In the genomic region with DNA sequence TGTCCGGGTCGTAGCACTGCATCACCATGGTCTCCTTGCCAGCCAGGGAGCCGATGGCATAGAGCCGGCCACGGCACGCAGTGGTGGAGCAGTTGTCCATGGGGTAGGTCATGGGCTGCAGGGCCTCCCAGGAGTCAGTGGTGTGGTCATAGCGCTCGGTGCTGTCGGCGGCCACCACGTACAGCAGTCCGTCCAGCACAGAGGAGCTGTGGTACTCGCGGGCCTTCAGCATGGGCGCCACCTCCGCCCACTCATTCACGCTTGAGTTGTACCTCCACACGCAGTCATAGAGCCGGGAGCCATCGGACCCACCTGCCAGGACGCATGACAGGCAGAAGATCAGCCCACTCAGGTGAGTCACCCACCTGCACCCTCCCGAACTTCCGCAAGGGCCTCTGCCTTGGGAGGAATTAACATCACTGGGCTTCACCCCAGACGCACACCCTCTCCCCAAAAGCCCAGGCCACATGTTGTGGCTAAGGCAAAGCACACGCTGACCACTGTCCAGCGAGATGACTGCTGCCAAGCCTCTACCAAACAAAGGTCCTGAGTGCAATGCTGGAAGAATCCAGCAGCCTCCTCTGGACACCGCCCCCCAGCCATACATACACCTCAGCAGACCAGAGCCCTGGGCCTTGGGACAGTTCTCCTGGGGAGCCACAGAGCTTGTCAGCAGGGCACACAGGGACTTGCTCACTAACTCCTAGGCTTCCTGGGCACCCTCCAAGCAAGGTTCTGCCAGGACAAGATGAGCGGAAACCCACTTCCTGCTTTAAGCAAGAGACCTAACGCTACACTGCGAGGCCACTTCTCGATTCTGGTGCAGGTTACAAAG, we compare ENCODE assay signal across 9 cellular contexts. TPM values are rescaled to one million over a fixed set of nuclear protein-coding genes. Genes with fewer than 3 reads are reported as not detected.
A peak's percentile ranks its signal among the peaks of the same experiment; 100 is the strongest.
DNase-seq lines count a peak whose midpoint lies in the region; ATAC-seq, FAIRE-seq and TF ChIP-seq lines count a peak whose summit lies in the region.
"Had no signal": no experiment of that assay in that cellular context is flagged by ENCODE, and none has a peak within 500 bp of the region (broad histone marks: within the 10 kb centered on the region; RNA-seq: fewer than 3 reads in every experiment).

No MANE protein-coding gene starts in this region.

- peak overlapping the region; percentile 93 for H3K4me3 Mint-ChIP-seq in activated CD8-positive, alpha-beta T cell treated with anti-CD3 and anti-CD28 coated beads for 36 hours

- H3K27ac ChIP-seq in esophagus (ENCODE audit: low read depth in 2 of 2, low read length in 1 of 2): peak overlapping the region; percentile 97

- H3K4me1 Mint-ChIP-seq in activated CD8-positive, alpha-beta T cell treated with anti-CD3 and anti-CD28 coated beads for 36 hours (ENCODE audit: low read depth): peaks cover 36% of the 10 kb centered on the region

- CTCF ChIA-PET in activated CD8-positive, alpha-beta T cell treated with anti-CD3 and anti-CD28 coated beads for 36 hours (lab: Charles Lee): interaction anchor here (0.9 to 2.8 kb wide), 9 partner anchors 11 to 47 kb away, joined by 3 to 11 read pairs (median 5); partner anchors contain the start of genes NOL9 and ZBTB48

- peak; percentile 59 for DNase-seq in KBM-7
- DNase-seq in activated CD8-positive, alpha-beta T cell treated with anti-CD3 and anti-CD28 coated beads for 36 hours: peak; percentile 84
- peak; percentile 51 for DNase-seq in renal cortical epithelial cell (ENCODE audit: low read depth)
- DNase-seq in frontal cortex (ENCODE audit: low spot score in 2 of 2): no peak

- H3K9me3 ChIP-seq in esophagus (ENCODE audit: control insufficient read depth in 2 of 2, insufficient read depth in 1 of 2, low read depth in 1 of 2, low read length in 1 of 2): no peaks in the 10 kb centered on the region

- H3K4me3 ChIP-seq in esophagus (ENCODE audit: low read depth in 1 of 2, low read length in 2 of 2): peak overlapping the region; percentile 46 to 98

- 39 to 50% methylated on average over 31 of the region's 31 CpGs for WGBS in esophagus, 2 donors

- H3K27me3 Mint-ChIP-seq in activated CD8-positive, alpha-beta T cell treated with anti-CD3 and anti-CD28 coated beads for 36 hours: no peaks in the 10 kb centered on the region

- ATAC-seq in activated CD8-positive, alpha-beta T cell treated with anti-CD3 and anti-CD28 coated beads for 36 hours: peak; percentile 15
- no peak for ATAC-seq in GM21529 (IDR thresholded peaks at IDR 0.05; ENCODE audit: unreplicated experiment)
- ATAC-seq in HG02885 (IDR thresholded peaks at IDR 0.05; ENCODE audit: poor library complexity, unreplicated experiment): no peak
- ATAC-seq in HG02610 (IDR thresholded peaks at IDR 0.05; ENCODE audit: unreplicated experiment): no peak
- ATAC-seq: Panc1 had no signal

- intact Hi-C loops in activated CD8-positive, alpha-beta T cell treated with anti-CD3 and anti-CD28 coated beads for 36 hours (cut with micrococcal nuclease): no loop called here

- no peaks in the 10 kb centered on the region for H3K27me3 ChIP-seq in esophagus (ENCODE audit: control insufficient read depth in 1 of 2, insufficient read depth in 2 of 2, low read length in 2 of 2)

- H3K36me3 ChIP-seq in esophagus (ENCODE audit: control insufficient read depth in 2 of 2, insufficient read depth in 2 of 2, low read length in 1 of 2): peaks cover 12 to 39% of the 10 kb centered on the region in 2 donors

- H3K9me3 Mint-ChIP-seq in activated CD8-positive, alpha-beta T cell treated with anti-CD3 and anti-CD28 coated beads for 36 hours: no peaks in the 10 kb centered on the region

- peaks cover 47% of the 10 kb centered on the region for H3K36me3 Mint-ChIP-seq in activated CD8-positive, alpha-beta T cell treated with anti-CD3 and anti-CD28 coated beads for 36 hours (ENCODE audit: low read depth)

- in situ Hi-C loops in KBM-7 (cut with MboI; ENCODE audit: low pct_unique_long_range_greater_than_20kb, low sequenced_read_pairs): no loop called here

- peak overlapping the region; percentile 90 for H3K27ac Mint-ChIP-seq in activated CD8-positive, alpha-beta T cell treated with anti-CD3 and anti-CD28 coated beads for 36 hours

- no peak for FAIRE-seq in frontal cortex (lab: Jason Lieb, UNC)

- POLR2A ChIA-PET in activated CD8-positive, alpha-beta T cell treated with anti-CD3 and anti-CD28 coated beads for 36 hours (lab: Charles Lee): interaction anchor here (0.6 to 7.0 kb wide), 7 partner anchors 10 to 45 kb away, joined by 3 to 59 read pairs (median 9); partner anchors contain the start of genes NOL9, PHF13, TAS1R1 and ZBTB48

- TF ChIP-seq CTCF in activated CD8-positive, alpha-beta T cell treated with anti-CD3 and anti-CD28 coated beads for 36 hours (IDR thresholded peaks at IDR 0.05): no peak

- peaks cover 12 to 28% of the 10 kb centered on the region in 2 donors for H3K4me1 ChIP-seq in esophagus (ENCODE audit: control insufficient read depth in 2 of 2, insufficient read depth in 2 of 2, low read length in 1 of 2)

RNA-seq across cellular contexts. Expression of gene KLHL21, which starts 3.3 kb away (rescaled TPM):
- total RNA-seq in activated CD8-positive, alpha-beta T cell treated with anti-CD3 and anti-CD28 coated beads for 36 hours: 10 to 100 TPM; 17.9 to 18.1 TPM
- polyA plus RNA-seq in esophagus: 10 to 100 TPM; 20.5 to 22.3 TPM
- 29.5 and 59.7 TPM in 2 replicates for total RNA-seq in renal cortical epithelial cell
- 8.2 TPM for total RNA-seq in frontal cortex

RNA-seq across cellular contexts. Expression of gene PHF13, which starts 14.2 kb away (rescaled TPM):
- 10 to 100 TPM; 12.5 to 14.8 TPM for total RNA-seq in activated CD8-positive, alpha-beta T cell treated with anti-CD3 and anti-CD28 coated beads for 36 hours
- 1 to 10 TPM; 8.4 to 9.0 TPM for polyA plus RNA-seq in esophagus
- total RNA-seq in renal cortical epithelial cell (8.2 and 22.4 TPM in 2 replicates), frontal cortex (14.3 TPM)

RNA-seq across cellular contexts. Expression of gene ZBTB48, which starts 19.6 kb away (rescaled TPM):
- total RNA-seq in activated CD8-positive, alpha-beta T cell treated with anti-CD3 and anti-CD28 coated beads for 36 hours: 10 to 100 TPM; 22.4 to 32.1 TPM
- polyA plus RNA-seq in esophagus: 10 to 100 TPM; 16.2 to 42.7 TPM
- total RNA-seq in renal cortical epithelial cell (19.3 and 21.2 TPM in 2 replicates), frontal cortex (11.4 TPM)

RNA-seq across cellular contexts. Expression of gene THAP3, which starts 25.3 kb away (rescaled TPM):
- total RNA-seq in activated CD8-positive, alpha-beta T cell treated with anti-CD3 and anti-CD28 coated beads for 36 hours: 10 to 100 TPM; 19.0 to 24.5 TPM
- polyA plus RNA-seq in esophagus: 10 to 100 TPM; 10.5 to 18.1 TPM
- total RNA-seq in renal cortical epithelial cell (17.0 and 20.9 TPM in 2 replicates), frontal cortex (22.8 TPM)

RNA-seq across cellular contexts. Expression of gene TAS1R1, which starts 44.3 kb away (rescaled TPM):
- not detected for total RNA-seq in activated CD8-positive, alpha-beta T cell treated with anti-CD3 and anti-CD28 coated beads for 36 hours
- polyA plus RNA-seq in esophagus: under 1 TPM; 0.02 to 0.04 TPM
- total RNA-seq in renal cortical epithelial cell (not detected in 2 replicates), frontal cortex (not detected)

Comparison
In these comparisons a context has a peak if more than half of its experiments do, and no peak if none do; other contexts are left out.
1. DNase-seq: peak in KBM-7 (single experiment), activated CD8-positive, alpha-beta T cell treated with anti-CD3 and anti-CD28 coated beads for 36 hours (single experiment) and renal cortical epithelial cell (single experiment); none in frontal cortex (0 of 2).